In the genomic region with DNA sequence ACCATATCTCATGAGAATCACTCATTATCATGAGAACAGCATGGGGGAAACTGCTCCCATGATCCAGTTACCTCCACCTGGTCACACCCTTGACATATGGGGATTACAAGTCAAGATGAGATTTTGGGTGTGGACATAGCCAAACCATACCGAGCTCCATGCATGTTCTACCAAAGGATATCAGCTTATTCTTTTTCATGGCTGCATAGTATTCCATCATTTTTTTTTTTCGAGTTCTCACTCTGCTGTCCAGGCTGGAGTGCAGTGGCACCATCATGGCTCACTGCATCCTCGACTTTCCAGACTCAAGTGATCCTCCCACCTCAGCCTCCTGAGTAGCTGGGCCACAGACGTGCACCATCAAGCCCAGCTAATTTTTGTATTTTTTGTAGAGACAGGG, we compare ENCODE assay signal across 4 cellular contexts.
TF ChIP-seq lines count a peak whose summit lies in the region.

No MANE protein-coding gene starts in this region.

TF ChIP-seq in A549, 52 proteins besides CTCF, POLR2A, EP300 and RAD21:
- TF ChIP-seq KDM1A (IDR thresholded peaks at IDR 0.05; ENCODE audit: low read depth) (0 out of 2 replicates have a peak, but pooled peaks have one; percentile 16), ZSCAN20 (CRISPR knock-in tag; IDR thresholded peaks at IDR 0.05) (no peak)

TF ChIP-seq in HEK293, 187 proteins besides CTCF, POLR2A, EP300 and RAD21:
- TF ChIP-seq, protein P1, sequence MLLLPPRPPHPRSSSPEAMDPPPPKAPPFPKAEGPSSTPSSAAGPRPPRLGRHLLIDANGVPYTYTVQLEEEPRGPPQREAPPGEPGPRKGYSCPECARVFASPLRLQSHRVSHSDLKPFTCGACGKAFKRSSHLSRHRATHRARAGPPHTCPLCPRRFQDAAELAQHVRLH (tag by site-specific recombination; IDR thresholded peaks at IDR 0.05): peak; percentile 64
- TF ChIP-seq, protein P2, sequence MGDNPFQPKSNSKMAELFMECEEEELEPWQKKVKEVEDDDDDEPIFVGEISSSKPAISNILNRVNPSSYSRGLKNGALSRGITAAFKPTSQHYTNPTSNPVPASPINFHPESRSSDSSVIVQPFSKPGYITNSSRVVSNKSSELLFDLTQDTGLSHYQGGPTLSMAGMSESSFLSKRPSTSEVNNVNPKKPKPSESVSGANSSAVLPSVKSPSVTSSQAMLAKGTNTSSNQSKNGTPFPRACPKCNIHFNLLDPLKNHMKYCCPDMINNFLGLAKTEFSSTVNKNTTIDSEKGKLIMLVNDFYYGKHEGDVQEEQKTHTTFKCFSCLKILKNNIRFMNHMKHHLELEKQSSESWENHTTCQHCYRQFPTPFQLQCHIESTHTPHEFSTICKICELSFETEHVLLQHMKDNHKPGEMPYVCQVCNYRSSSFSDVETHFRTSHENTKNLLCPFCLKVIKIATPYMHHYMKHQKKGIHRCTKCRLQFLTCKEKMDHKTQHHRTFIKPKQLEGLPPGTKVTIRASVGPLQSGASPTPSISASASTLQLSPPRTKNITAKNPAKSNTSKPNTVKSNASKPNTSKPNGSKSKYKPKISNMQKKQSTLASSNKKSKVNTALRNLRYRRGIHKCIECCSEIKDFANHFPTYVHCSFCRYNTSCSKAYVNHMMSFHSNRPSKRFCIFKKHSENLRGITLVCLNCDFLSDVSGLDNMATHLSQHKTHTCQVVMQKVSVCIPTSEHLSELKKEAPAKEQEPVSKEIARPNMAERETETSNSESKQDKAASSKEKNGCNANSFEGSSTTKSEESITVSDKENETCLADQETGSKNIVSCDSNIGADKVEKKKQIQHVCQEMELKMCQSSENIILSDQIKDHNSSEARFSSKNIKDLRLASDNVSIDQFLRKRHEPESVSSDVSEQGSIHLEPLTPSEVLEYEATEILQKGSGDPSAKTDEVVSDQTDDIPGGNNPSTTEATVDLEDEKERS (tag by site-specific recombination; IDR thresholded peaks at IDR 0.05): peak; percentile 55; the same call in 1 of the 2 replicates
- TF ChIP-seq ZNF670 (tag by site-specific recombination; IDR thresholded peaks at IDR 0.05; ENCODE audit: low read depth) (no peak), ZNF391 (tag by site-specific recombination; IDR thresholded peaks at IDR 0.05; ENCODE audit: borderline replicate concordance, low read depth) (no peak), ZNF146 (tag by site-specific recombination; IDR thresholded peaks at IDR 0.05) (peak; percentile 99)
TF ChIP-seq in HEK293: peak in this region for 3.

TF ChIP-seq in K562, 482 proteins besides CTCF, POLR2A, EP300 and RAD21:
- peak; percentile 73 for TF ChIP-seq ZNF146 (CRISPR knock-in tag; IDR thresholded peaks at IDR 0.05; ENCODE audit: unreplicated experiment)
- TF ChIP-seq ZNF212 (CRISPR knock-in tag; IDR thresholded peaks at IDR 0.05): no peak

TF ChIP-seq in H1, 55 proteins besides CTCF, POLR2A, EP300 and RAD21:
- TF ChIP-seq KDM1A (IDR thresholded peaks at IDR 0.05; ENCODE audit: borderline replicate concordance, low read length) (peak; percentile 75; the same call in 1 of the 2 replicates), NRF1 (IDR thresholded peaks at IDR 0.05; ENCODE audit: low read depth, low read length) (no peak)
TF ChIP-seq in H1: peak in this region for 1.
